1 cellular context compared by ENCODE assay signal in genomic region chr19:8307965-8308866, GRCh38.
TF ChIP-seq lines count a peak whose summit lies in the region.

CD320 (minus strand) TSS chr19:8308358; CDS start chr19:8308290, 68 bp downstream.

TF ChIP-seq in HepG2, 621 proteins besides CTCF, POLR2A, EP300 and RAD21 (continued from another document and continues in another):
- TF ChIP-seq SNAPC4 (CRISPR knock-in tag; IDR thresholded peaks at IDR 0.05), result no peak
- peak; percentile 81 for TF ChIP-seq POLR2AphosphoS5 (IDR thresholded peaks at IDR 0.05; ENCODE audit: low read depth, low read length)
- TF ChIP-seq HOXA7 (CRISPR knock-in tag; IDR thresholded peaks at IDR 0.05), result no peak
- TF ChIP-seq NR0B2 (CRISPR knock-in tag; IDR thresholded peaks at IDR 0.05), result peak; percentile 97
- TF ChIP-seq REPIN1 (CRISPR knock-in tag; IDR thresholded peaks at IDR 0.05; ENCODE audit: borderline replicate concordance, low read depth), result peak; percentile 77; the same call in 1 of the 2 replicates
- TF ChIP-seq NR2F1 (CRISPR knock-in tag; IDR thresholded peaks at IDR 0.05), result no peak
- TF ChIP-seq ATF7 (IDR thresholded peaks at IDR 0.05), result no peak
- TF ChIP-seq ATF7 (CRISPR knock-in tag; IDR thresholded peaks at IDR 0.05), result no peak
- 0 out of 2 replicates have a peak, but pooled peaks have one; percentile 11 for TF ChIP-seq NR2F2 (IDR thresholded peaks at IDR 0.05; ENCODE audit: borderline replicate concordance, low read depth)
- peak; percentile 98 for TF ChIP-seq ZNF235 (CRISPR knock-in tag; IDR thresholded peaks at IDR 0.05; ENCODE audit: borderline replicate concordance)
- TF ChIP-seq POGZ (CRISPR knock-in tag; IDR thresholded peaks at IDR 0.05), result peak; percentile 23; the same call in 1 of the 2 replicates
- TF ChIP-seq KLF12 (CRISPR knock-in tag; IDR thresholded peaks at IDR 0.05; ENCODE audit: borderline replicate concordance), result peak; percentile 88; the same call in 1 of the 2 replicates
- TF ChIP-seq HMGA1 (CRISPR knock-in tag; conservative IDR thresholded peaks at IDR 0.05), result no peak
- TF ChIP-seq ARID5B (CRISPR knock-in tag; IDR thresholded peaks at IDR 0.05), result peak; percentile 50
- TF ChIP-seq NFYB (CRISPR knock-in tag; IDR thresholded peaks at IDR 0.05), result peak; percentile 87
- TF ChIP-seq CREB3 (CRISPR knock-in tag; IDR thresholded peaks at IDR 0.05), result peak; percentile 98
- TF ChIP-seq RCOR2 (CRISPR knock-in tag; IDR thresholded peaks at IDR 0.05), result no peak
- peak; percentile 62; the same call in 1 of the 2 replicates for TF ChIP-seq HINFP (CRISPR knock-in tag; IDR thresholded peaks at IDR 0.05; ENCODE audit: low read depth)
- no peak for TF ChIP-seq CENPX (CRISPR knock-in tag; IDR thresholded peaks at IDR 0.05)
- peak; percentile 91 for TF ChIP-seq ZXDC (CRISPR knock-in tag; IDR thresholded peaks at IDR 0.05)
- TF ChIP-seq ZNF570 (CRISPR knock-in tag; IDR thresholded peaks at IDR 0.05; ENCODE audit: borderline replicate concordance), result 0 out of 2 replicates have a peak, but pooled peaks have one; percentile 84
- TF ChIP-seq ZBTB37 (CRISPR knock-in tag; IDR thresholded peaks at IDR 0.05), result no peak
- TF ChIP-seq ZNF747 (CRISPR knock-in tag; IDR thresholded peaks at IDR 0.05; ENCODE audit: borderline replicate concordance), result peak; percentile 93
- peak; percentile 54; the same call in 1 of the 2 replicates for TF ChIP-seq RXRA (CRISPR knock-in tag; IDR thresholded peaks at IDR 0.05)
- no peak for TF ChIP-seq ARID2 (CRISPR knock-in tag; IDR thresholded peaks at IDR 0.05; ENCODE audit: borderline replicate concordance)
- peak; percentile 44; the same call in 1 of the 2 replicates for TF ChIP-seq ZNF691 (CRISPR knock-in tag; IDR thresholded peaks at IDR 0.05; ENCODE audit: borderline replicate concordance, low read depth)
- peak; percentile 72 for TF ChIP-seq ERF (CRISPR knock-in tag; IDR thresholded peaks at IDR 0.05)
- TF ChIP-seq ARNT2 (CRISPR knock-in tag; IDR thresholded peaks at IDR 0.05; ENCODE audit: low read depth), result peak; percentile 97
- TF ChIP-seq HNF1A (IDR thresholded peaks at IDR 0.05; ENCODE audit: low read depth), result no peak
- TF ChIP-seq HNF1A (CRISPR knock-in tag; IDR thresholded peaks at IDR 0.05; ENCODE audit: borderline replicate concordance), result peak; percentile 76; the same call in 1 of the 2 replicates
- peak; percentile 94 for TF ChIP-seq ZGPAT (CRISPR knock-in tag; IDR thresholded peaks at IDR 0.05)
- TF ChIP-seq MED1 (CRISPR knock-in tag; IDR thresholded peaks at IDR 0.05), result peak; percentile 85
- TF ChIP-seq TBX3 (IDR thresholded peaks at IDR 0.05; ENCODE audit: borderline replicate concordance), result no peak
- no peak for TF ChIP-seq REL (CRISPR knock-in tag; conservative IDR thresholded peaks at IDR 0.05)
